Comparison of ENCODE assay signal across 8 cellular contexts in genomic region chr20:58870293-58871014, GRCh38. TPM values are rescaled to one million over a fixed set of nuclear protein-coding genes. Genes with fewer than 3 reads are reported as not detected.
DNase-seq lines count a peak whose midpoint lies in the region; ATAC-seq and TF ChIP-seq lines count a peak whose summit lies in the region.

No MANE protein-coding gene starts in this region.

- no peak for ATAC-seq in HG03571 (IDR thresholded peaks at IDR 0.05; ENCODE audit: unreplicated experiment)

- CTCF ChIA-PET in BJ (lab: Yijun Ruan, JAX) = interaction anchor here (0.6 to 2.8 kb wide), 29 partner anchors 9 to 633 kb away, joined by 3 to 31 read pairs (median 4); partner anchors contain the start of gene ATP5F1E

- no peaks in the 10 kb centered on the region for H3K36me3 Mint-ChIP-seq in activated CD4-positive, alpha-beta T cell treated with anti-CD3 and anti-CD28 coated beads, Interleukin-2, amount 10 ng/mL, durations not matched to agents 24 days and 14 days (ENCODE audit: low read depth)

- no peaks in the 10 kb centered on the region for H3K9me3 ChIP-seq in suprapubic skin

- no peaks in the 10 kb centered on the region for H3K36me3 ChIP-seq in BJ (ENCODE audit: control insufficient read depth, insufficient read depth, low read length)
- H3K36me3 ChIP-seq in suprapubic skin = no peaks in the 10 kb centered on the region

- no peaks in the 10 kb centered on the region for H3K9me3 Mint-ChIP-seq in activated CD4-positive, alpha-beta T cell treated with anti-CD3 and anti-CD28 coated beads, Interleukin-2, amount 10 ng/mL, durations not matched to agents 24 days and 14 days

- TF ChIP-seq POLR2A in suprapubic skin (IDR thresholded peaks at IDR 0.05) = no peak

- H3K4me3 ChIP-seq in BJ (ENCODE audit: low read depth, low read length) = no peak overlapping the region
- H3K4me3 ChIP-seq in suprapubic skin = no peak overlapping the region

- no peak overlapping the region for H3K27ac Mint-ChIP-seq in activated CD4-positive, alpha-beta T cell treated with anti-CD3 and anti-CD28 coated beads, Interleukin-2, amount 10 ng/mL, durations not matched to agents 24 days and 14 days

- no peak overlapping the region for H3K27ac ChIP-seq in suprapubic skin

- H3K4me3 Mint-ChIP-seq in activated CD4-positive, alpha-beta T cell treated with anti-CD3 and anti-CD28 coated beads, Interleukin-2, amount 10 ng/mL, durations not matched to agents 24 days and 14 days = no peak overlapping the region

- WGBS in suprapubic skin = 41% methylated on average over 7 of the region's 7 CpGs

- H3K4me1 Mint-ChIP-seq in activated CD4-positive, alpha-beta T cell treated with anti-CD3 and anti-CD28 coated beads, Interleukin-2, amount 10 ng/mL, durations not matched to agents 24 days and 14 days = peaks cover 7% of the 10 kb centered on the region

- intact Hi-C loops in activated CD4-positive, alpha-beta T cell treated with anti-CD3 and anti-CD28 coated beads, Interleukin-2, amount 10 ng/mL, durations not matched to agents 24 days and 14 days (cut with micrococcal nuclease) = loop anchor here (5.0 kb wide), 1 partner anchor 532 kb away; no protein-coding TSS in a partner anchor

- no peak for DNase-seq in BJ (ENCODE audit: low read depth)
- DNase-seq in GM20000 (ENCODE audit: low spot score) = peak; percentile 73
- peak; percentile 16 for DNase-seq in NCI-H446 treated with DMSO at 0.1 percent for 48 hours (lab: John Stamatoyannopoulos, UW)
- DNase-seq in activated CD4-positive, alpha-beta T cell treated with anti-CD3 and anti-CD28 coated beads, Interleukin-2, amount 10 ng/mL, durations not matched to agents 24 days and 14 days = peak; percentile 86
- peak; percentile 44 for DNase-seq in effector CD4-positive, alpha-beta T cell
- DNase-seq in medulla oblongata (ENCODE audit: extremely low spot score) = peak; percentile 80
- DNase-seq in suprapubic skin (ENCODE audit: low spot score in 2 of 2) = no peak

- H3K27me3 ChIP-seq in BJ (ENCODE audit: control insufficient read depth, insufficient read depth, low read length) (peaks cover 13% of the 10 kb centered on the region), suprapubic skin (no peaks in the 10 kb centered on the region)

- peaks cover 27% of the 10 kb centered on the region for H3K27me3 Mint-ChIP-seq in activated CD4-positive, alpha-beta T cell treated with anti-CD3 and anti-CD28 coated beads, Interleukin-2, amount 10 ng/mL, durations not matched to agents 24 days and 14 days

- POLR2A ChIA-PET in BJ (lab: Charles Lee) = interaction anchor here (0.6 kb wide), 1 partner anchor 337 kb away, joined by 4 read pairs; no protein-coding TSS in a partner anchor

- no peaks in the 10 kb centered on the region for H3K4me1 ChIP-seq in suprapubic skin

- TF ChIP-seq CTCF in BJ (IDR thresholded peaks at IDR 0.05; ENCODE audit: insufficient read depth, low read depth, low read length) (peak; percentile 95), GM20000 (IDR thresholded peaks at IDR 0.05; ENCODE audit: extremely low read depth, missing control alignments) (peak; percentile 42), suprapubic skin (IDR thresholded peaks at IDR 0.05) (peak; percentile 77 to 86)

- TF ChIP-seq EP300 in suprapubic skin (IDR thresholded peaks at IDR 0.05) = no peak

RNA-seq across cellular contexts. Expression of gene GNAS, which starts 17.9 kb away (rescaled TPM):
- 1,063 and 1,537 TPM in 2 replicates for polyA plus RNA-seq in BJ (2011; rRNA removed)
- polyA minus RNA-seq in BJ (2011; rRNA and poly(A)+ RNA removed) = 1,584 and 1,724 TPM in 2 replicates
- total RNA-seq in activated CD4-positive, alpha-beta T cell treated with anti-CD3 and anti-CD28 coated beads, Interleukin-2, amount 10 ng/mL, durations not matched to agents 24 days and 14 days = 500 and 523 TPM in 2 replicates
- total RNA-seq in suprapubic skin = 100 to 1,000 TPM; 334 to 533 (median 451) TPM

RNA-seq across cellular contexts. Expression of gene GNAS-AS1, which starts 19.8 kb away (rescaled TPM):
- polyA plus RNA-seq in BJ (2011; rRNA removed) = 0.42 and 0.45 TPM in 2 replicates
- polyA minus RNA-seq in BJ (2011; rRNA and poly(A)+ RNA removed) = 0.15 and 0.57 TPM in 2 replicates
- 0.64 and 1.6 TPM in 2 replicates for total RNA-seq in activated CD4-positive, alpha-beta T cell treated with anti-CD3 and anti-CD28 coated beads, Interleukin-2, amount 10 ng/mL, durations not matched to agents 24 days and 14 days
- total RNA-seq in suprapubic skin = not detected

Comparison
In these comparisons a context has a peak if more than half of its experiments do, and no peak if none do; other contexts are left out.
1. DNase-seq: peak in GM20000 (single experiment), NCI-H446 treated with DMSO at 0.1 percent for 48 hours (single experiment), activated CD4-positive, alpha-beta T cell treated with anti-CD3 and anti-CD28 coated beads, Interleukin-2, amount 10 ng/mL, durations not matched to agents 24 days and 14 days (single experiment), effector CD4-positive, alpha-beta T cell (single experiment) and medulla oblongata (single experiment); none in BJ (single experiment) and suprapubic skin (0 of 2).
2. CTCF ChIP-seq: peak in every context shown above with its lines; median percentile 95 in BJ; 82 in suprapubic skin; 42 in GM20000.